Comparison of ENCODE assay signal across 16 cellular contexts in the genomic region with DNA sequence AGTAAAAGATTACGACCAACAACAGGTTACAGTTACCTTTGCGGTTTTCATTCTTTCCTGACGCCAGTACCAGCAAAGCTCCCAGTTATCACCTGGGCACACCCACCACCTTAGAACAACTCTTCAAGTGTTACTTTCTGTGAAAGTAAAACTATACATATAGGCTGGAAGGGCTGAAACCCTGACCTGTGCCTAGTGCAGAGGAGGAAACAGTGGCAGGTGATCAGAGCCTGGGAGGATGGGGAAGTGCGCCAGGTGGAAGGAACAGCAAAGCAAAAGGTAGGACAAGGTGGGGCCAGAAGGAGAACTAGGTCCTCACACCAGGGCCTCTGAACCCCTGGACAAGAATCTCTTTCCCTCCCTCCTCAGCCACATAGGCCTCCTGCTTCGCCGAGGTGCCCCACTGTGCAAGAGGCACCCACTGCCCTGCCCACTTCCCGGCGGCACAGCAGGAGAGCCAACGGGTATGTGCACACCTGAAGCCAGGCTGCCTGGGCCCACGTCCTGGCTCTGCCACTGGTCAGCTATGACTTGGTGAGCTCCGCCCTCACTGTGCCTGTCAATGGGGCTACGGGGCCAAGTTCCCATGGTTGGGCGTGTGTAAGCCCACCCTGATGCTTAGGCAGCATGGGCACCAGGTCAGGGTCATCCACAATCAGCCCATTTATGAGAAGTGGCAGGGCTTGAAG. TPM values are rescaled to one million over a fixed set of nuclear protein-coding genes. Genes with fewer than 3 reads are reported as not detected.
DNase-seq lines count a peak whose midpoint lies in the region; ATAC-seq and TF ChIP-seq lines count a peak whose summit lies in the region.
"Had no signal": no experiment of that assay in that cellular context is flagged by ENCODE, and none has a peak within 500 bp of the region (broad histone marks: within the 10 kb centered on the region; RNA-seq: fewer than 3 reads in every experiment).

No MANE protein-coding gene starts in this region.

- peak overlapping the region; percentile 54 for H3K27ac ChIP-seq in C4-2B
- H3K27ac ChIP-seq in MM.1S (ENCODE audit: low read length) = peak overlapping the region; percentile 79
- peak overlapping the region; percentile 80 to 83 for H3K27ac ChIP-seq in esophagus (ENCODE audit: low read depth in 2 of 2, low read length in 1 of 2)
- peak overlapping the region; percentile 49 for H3K27ac ChIP-seq in trophoblast cell (ENCODE audit: low read depth, low read length)
- H3K27ac ChIP-seq: ovary had no signal

- TF ChIP-seq CTCF in C4-2B (conservative IDR thresholded peaks at IDR 0.05) = no peak
- no peak for TF ChIP-seq CTCF in MM.1S (IDR thresholded peaks at IDR 0.05; ENCODE audit: low read length)

- H3K4me3 ChIP-seq in MM.1S (ENCODE audit: low read length) (peak overlapping the region; percentile 36), esophagus (ENCODE audit: low read depth in 1 of 2, low read length in 2 of 2) (no peak overlapping the region), trophoblast cell (ENCODE audit: low read depth, low read length) (peak overlapping the region; percentile 0)
- H3K4me3 ChIP-seq: ovary had no signal

- no peak overlapping the region for H2AFZ ChIP-seq in MM.1S (ENCODE audit: low read length)
- H2AFZ ChIP-seq in trophoblast cell (ENCODE audit: insufficient read depth, low read length, poor library complexity) = peak overlapping the region; percentile 21

- H3K79me1 ChIP-seq in trophoblast cell (ENCODE audit: low read length) = peaks cover 20% of the 10 kb centered on the region

- H3K4ac ChIP-seq in trophoblast cell (ENCODE audit: low read depth, low read length) = peak overlapping the region; percentile 33

- peak overlapping the region; percentile 46 for H3K9ac ChIP-seq in MM.1S (ENCODE audit: low read length)
- H3K9ac ChIP-seq in trophoblast cell (ENCODE audit: low read length) = no peak overlapping the region

- peak overlapping the region; percentile 40 for H4K91ac ChIP-seq in trophoblast cell (ENCODE audit: low read depth, low read length)

- H3K79me2 ChIP-seq in MM.1S (ENCODE audit: low read length) (peaks cover 98% of the 10 kb centered on the region), trophoblast cell (ENCODE audit: control insufficient read depth, insufficient read depth, low read length, poor library complexity) (peaks cover 23% of the 10 kb centered on the region)

- peak overlapping the region; percentile 43 for H3K18ac ChIP-seq in trophoblast cell (ENCODE audit: low read length)

- no peaks in the 10 kb centered on the region for H3K9me3 Mint-ChIP-seq in activated naive CD4-positive, alpha-beta T cell treated with anti-CD3 and anti-CD28 coated beads for 36 hours
- H3K9me3 Mint-ChIP-seq in activated CD8-positive, alpha-beta memory T cell treated with anti-CD3 and anti-CD28 coated beads, Interleukin-2, amount 10 ng/mL, durations not matched to agents 7 days and 5 days (ENCODE audit: low read depth) = no peaks in the 10 kb centered on the region
- H3K9me3 Mint-ChIP-seq: activated CD4-positive, alpha-beta T cell treated with anti-CD3 and anti-CD28 coated beads, Interleukin-2, amount 10 ng/mL, durations not matched to agents 24 days and 14 days; T-helper 1 cell treated with Interleukin-12 subunit alpha and Interleukin-12 subunit beta and Interleukin-4 antibody, amounts not matched to agents 30 μg/mL and 1 μg/mL, for 36 hours had no signal

- H2BK5ac ChIP-seq in trophoblast cell (ENCODE audit: low read depth, low read length, poor library complexity) = peak overlapping the region; percentile 58

- DNase-seq in MM.1S (peak; percentile 78), trophoblast cell (no peak), cerebellum (ENCODE audit: low spot score) (no peak)
- DNase-seq in activated naive CD4-positive, alpha-beta T cell treated with anti-CD3 and anti-CD28 coated beads for 36 hours = no peak
- no peak for DNase-seq in activated CD8-positive, alpha-beta memory T cell treated with anti-CD3 and anti-CD28 coated beads, Interleukin-2, amount 10 ng/mL, durations not matched to agents 7 days and 5 days
- DNase-seq: activated CD4-positive, alpha-beta T cell treated with anti-CD3 and anti-CD28 coated beads, Interleukin-2, amount 10 ng/mL, durations not matched to agents 24 days and 14 days; BE2C; NCI-H146; NCI-H524 treated with DMSO at 0.1 percent for 48 hours had no signal

- peaks cover 67% of the 10 kb centered on the region for H3K4me1 Mint-ChIP-seq in activated naive CD4-positive, alpha-beta T cell treated with anti-CD3 and anti-CD28 coated beads for 36 hours (ENCODE audit: low read depth)
- peaks cover 35% of the 10 kb centered on the region for H3K4me1 Mint-ChIP-seq in activated CD8-positive, alpha-beta memory T cell treated with anti-CD3 and anti-CD28 coated beads, Interleukin-2, amount 10 ng/mL, durations not matched to agents 7 days and 5 days

- peaks cover 32% of the 10 kb centered on the region for H3F3A ChIP-seq in MM.1S (ENCODE audit: insufficient read depth, low read length)

- no peak overlapping the region for H4K12ac ChIP-seq in trophoblast cell (ENCODE audit: low read depth, low read length)

- H3K4me2 ChIP-seq in MM.1S (ENCODE audit: low read depth, low read length) (peak overlapping the region; percentile 96), trophoblast cell (ENCODE audit: low read length) (no peak overlapping the region)

- H3K23ac ChIP-seq in trophoblast cell (ENCODE audit: low read length) = no peak overlapping the region

- intact Hi-C loops in activated naive CD4-positive, alpha-beta T cell treated with anti-CD3 and anti-CD28 coated beads for 36 hours (cut with micrococcal nuclease) = no loop called here

- no peaks in the 10 kb centered on the region for H3K36me3 Mint-ChIP-seq in activated naive CD4-positive, alpha-beta T cell treated with anti-CD3 and anti-CD28 coated beads for 36 hours (ENCODE audit: low read depth)
- H3K36me3 Mint-ChIP-seq in activated CD8-positive, alpha-beta memory T cell treated with anti-CD3 and anti-CD28 coated beads, Interleukin-2, amount 10 ng/mL, durations not matched to agents 7 days and 5 days = no peaks in the 10 kb centered on the region

- peaks cover 46% of the 10 kb centered on the region for H4K20me1 ChIP-seq in MM.1S (ENCODE audit: insufficient read depth, low read length)

- peak overlapping the region; percentile 39 for H2BK120ac ChIP-seq in trophoblast cell (ENCODE audit: insufficient read depth, low read length, poor library complexity)

- peak overlapping the region; percentile 8 for H3K14ac ChIP-seq in trophoblast cell (ENCODE audit: low read length)

- peak overlapping the region; percentile 5 for H2AK5ac ChIP-seq in trophoblast cell (ENCODE audit: low read length)

- no peak overlapping the region for H2BK12ac ChIP-seq in trophoblast cell (ENCODE audit: low read length)

- H3K27me3 Mint-ChIP-seq in activated naive CD4-positive, alpha-beta T cell treated with anti-CD3 and anti-CD28 coated beads for 36 hours (ENCODE audit: low read depth) = no peaks in the 10 kb centered on the region
- no peaks in the 10 kb centered on the region for H3K27me3 Mint-ChIP-seq in activated CD8-positive, alpha-beta memory T cell treated with anti-CD3 and anti-CD28 coated beads, Interleukin-2, amount 10 ng/mL, durations not matched to agents 7 days and 5 days
- H3K27me3 Mint-ChIP-seq: activated CD4-positive, alpha-beta T cell treated with anti-CD3 and anti-CD28 coated beads, Interleukin-2, amount 10 ng/mL, durations not matched to agents 24 days and 14 days; brain had no signal

- H3K36me3 ChIP-seq in MM.1S (replicated peaks; ENCODE audit: insufficient read depth, low read length) = no peaks in the 10 kb centered on the region; the same call in 1 of the 2 replicates
- no peaks in the 10 kb centered on the region for H3K36me3 ChIP-seq in esophagus (ENCODE audit: control insufficient read depth in 2 of 2, insufficient read depth in 2 of 2, low read length in 1 of 2)
- no peaks in the 10 kb centered on the region for H3K36me3 ChIP-seq in trophoblast cell (ENCODE audit: control insufficient read depth in 1 of 2, insufficient read depth in 2 of 2, low read length in 2 of 2)
- H3K36me3 ChIP-seq: BE2C, ovary had no signal

- H3K4me3 Mint-ChIP-seq in activated naive CD4-positive, alpha-beta T cell treated with anti-CD3 and anti-CD28 coated beads for 36 hours = no peak overlapping the region
- H3K4me3 Mint-ChIP-seq in activated CD8-positive, alpha-beta memory T cell treated with anti-CD3 and anti-CD28 coated beads, Interleukin-2, amount 10 ng/mL, durations not matched to agents 7 days and 5 days = no peak overlapping the region
- H3K4me3 Mint-ChIP-seq: activated CD4-positive, alpha-beta T cell treated with anti-CD3 and anti-CD28 coated beads, Interleukin-2, amount 10 ng/mL, durations not matched to agents 24 days and 14 days; brain; T-helper 1 cell treated with Interleukin-12 subunit alpha and Interleukin-12 subunit beta and Interleukin-4 antibody, amounts not matched to agents 30 μg/mL and 1 μg/mL, for 36 hours had no signal

- peak overlapping the region; percentile 28 for H4K8ac ChIP-seq in trophoblast cell (ENCODE audit: low read depth, low read length)

- H3K9me3 ChIP-seq in MM.1S (replicated peaks; ENCODE audit: insufficient read depth, low read length) = no peaks in the 10 kb centered on the region
- no peaks in the 10 kb centered on the region for H3K9me3 ChIP-seq in esophagus (ENCODE audit: control insufficient read depth in 2 of 2, insufficient read depth in 1 of 2, low read depth in 1 of 2, low read length in 1 of 2)
- H3K9me3 ChIP-seq in trophoblast cell (ENCODE audit: insufficient read depth, low read depth, low read length) = peaks cover 2% of the 10 kb centered on the region
- H3K9me3 ChIP-seq: BE2C, ovary had no signal

- H3K4me1 ChIP-seq in MM.1S (ENCODE audit: low read length) (peaks cover 56% of the 10 kb centered on the region), esophagus (ENCODE audit: control insufficient read depth in 2 of 2, insufficient read depth in 2 of 2, low read length in 1 of 2) (peaks cover 22 to 47% of the 10 kb centered on the region in 2 donors), trophoblast cell (ENCODE audit: control insufficient read depth in 1 of 2, insufficient read depth in 2 of 2, low read length in 2 of 2) (peaks cover 38 to 49% of the 10 kb centered on the region in 2 experiments)

- H3K9me2 ChIP-seq in MM.1S (replicated peaks; ENCODE audit: insufficient read depth, low read length) = no peaks in the 10 kb centered on the region

- no peak for ATAC-seq in HG03520 (IDR thresholded peaks at IDR 0.05; ENCODE audit: unreplicated experiment)
- no peak for ATAC-seq in activated CD8-positive, alpha-beta memory T cell treated with anti-CD3 and anti-CD28 coated beads, Interleukin-2, amount 10 ng/mL, durations not matched to agents 7 days and 5 days
- ATAC-seq: left lobe of liver had no signal

- WGBS in esophagus, 2 donors = 70 to 73% methylated on average over 13 of the region's 13 CpGs
- no CpG with 5 or more reads among the region's 13 CpGs for WGBS in trophoblast cell (ENCODE audit: extremely low coverage, insufficient coverage, insufficient read length)

- H3K27me3 ChIP-seq in MM.1S (replicated peaks; ENCODE audit: insufficient read depth, low read length) (no peaks in the 10 kb centered on the region), esophagus (ENCODE audit: control insufficient read depth in 1 of 2, insufficient read depth in 2 of 2, low read length in 2 of 2) (no peaks in the 10 kb centered on the region), trophoblast cell (ENCODE audit: insufficient read depth, low read length) (no peaks in the 10 kb centered on the region)
- H3K27me3 ChIP-seq: BE2C, ovary had no signal

- no peak overlapping the region for H3K27ac Mint-ChIP-seq in activated naive CD4-positive, alpha-beta T cell treated with anti-CD3 and anti-CD28 coated beads for 36 hours
- H3K27ac Mint-ChIP-seq in activated CD8-positive, alpha-beta memory T cell treated with anti-CD3 and anti-CD28 coated beads, Interleukin-2, amount 10 ng/mL, durations not matched to agents 7 days and 5 days = no peak overlapping the region
- H3K27ac Mint-ChIP-seq: activated CD4-positive, alpha-beta T cell treated with anti-CD3 and anti-CD28 coated beads, Interleukin-2, amount 10 ng/mL, durations not matched to agents 24 days and 14 days; T-helper 1 cell treated with Interleukin-12 subunit alpha and Interleukin-12 subunit beta and Interleukin-4 antibody, amounts not matched to agents 30 μg/mL and 1 μg/mL, for 36 hours had no signal

- CTCF ChIA-PET in activated naive CD4-positive, alpha-beta T cell treated with anti-CD3 and anti-CD28 coated beads for 36 hours (lab: Charles Lee) = interaction anchor here (1.4 kb wide), 1 partner anchor 21 kb away, joined by 3 read pairs; no protein-coding TSS in a partner anchor
- CTCF ChIA-PET in activated CD8-positive, alpha-beta memory T cell treated with anti-CD3 and anti-CD28 coated beads, Interleukin-2, amount 10 ng/mL, durations not matched to agents 7 days and 5 days (lab: Charles Lee) = no interaction called here

RNA-seq across cellular contexts. Expression of a gene that starts 26.9 kb away (rescaled TPM):
- 10 to 100 TPM; 30.9 to 41.1 TPM for polyA plus RNA-seq in esophagus
- polyA plus RNA-seq in trophoblast cell (2013) = 25.7 and 26.4 TPM in 2 replicates
- 10 to 100 TPM; 11.2 to 12.0 TPM for total RNA-seq in activated naive CD4-positive, alpha-beta T cell treated with anti-CD3 and anti-CD28 coated beads for 36 hours
- total RNA-seq in cerebellum = 32.4 TPM
- 10 to 100 TPM; 26.4 to 27.2 TPM for total RNA-seq in activated CD8-positive, alpha-beta memory T cell treated with anti-CD3 and anti-CD28 coated beads, Interleukin-2, amount 10 ng/mL, durations not matched to agents 7 days and 5 days

Comparison
In these comparisons a context has a peak if more than half of its experiments do, and no peak if none do; other contexts are left out.
1. H3K4me3 ChIP-seq: peak in MM.1S (single experiment) and trophoblast cell (single experiment); none in esophagus (0 of 2).
2. Peak in every context shown above with its lines, with median percentiles within 50 percentile points of each other: H3K27ac ChIP-seq.